Comparison of ENCODE assay signal across 1 cellular context in the genomic region with DNA sequence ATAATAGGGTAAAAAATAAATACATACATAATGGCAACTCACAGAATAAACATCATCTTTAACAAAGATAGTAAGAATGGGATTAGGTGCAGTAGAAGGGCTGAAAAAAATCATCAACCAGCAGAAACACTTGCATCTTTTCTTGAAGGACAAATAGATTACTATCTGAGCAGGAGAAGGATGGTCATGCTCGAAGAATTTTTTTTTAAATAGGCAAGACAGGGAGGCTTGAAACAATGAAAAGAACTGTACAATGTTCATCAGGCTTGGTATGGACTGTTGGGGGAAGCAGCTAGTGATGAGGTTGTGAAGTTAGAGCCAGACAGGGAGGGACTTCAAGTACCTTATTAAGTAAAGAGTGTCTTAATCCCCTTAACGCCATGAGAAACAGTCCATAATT.
TF ChIP-seq lines count a peak whose summit lies in the region.

No MANE protein-coding gene starts in this region.

TF ChIP-seq in SK-N-SH treated with all-trans-retinoic acid at 6 μM for 48 hours, 23 proteins besides CTCF, POLR2A, EP300 and RAD21 (continued from another document):
- TF ChIP-seq TOX (CRISPR knock-in tag; IDR thresholded peaks at IDR 0.05; ENCODE audit: borderline replicate concordance) (no peak), CSRNP3 (CRISPR knock-in tag; IDR thresholded peaks at IDR 0.05) (no peak), PPARA (CRISPR knock-in tag; IDR thresholded peaks at IDR 0.05; ENCODE audit: borderline replicate concordance) (no peak), SNAI2 (CRISPR knock-in tag; IDR thresholded peaks at IDR 0.05) (no peak), TCF4 (CRISPR knock-in tag; IDR thresholded peaks at IDR 0.05; ENCODE audit: borderline replicate concordance) (no peak), CREB5 (CRISPR knock-in tag; IDR thresholded peaks at IDR 0.05; ENCODE audit: low read depth) (no peak), ZNF565 (CRISPR knock-in tag; conservative IDR thresholded peaks at IDR 0.05; ENCODE audit: low read depth) (no peak), GLIS3 (CRISPR knock-in tag; IDR thresholded peaks at IDR 0.05) (no peak)
- TF ChIP-seq, protein P1, sequence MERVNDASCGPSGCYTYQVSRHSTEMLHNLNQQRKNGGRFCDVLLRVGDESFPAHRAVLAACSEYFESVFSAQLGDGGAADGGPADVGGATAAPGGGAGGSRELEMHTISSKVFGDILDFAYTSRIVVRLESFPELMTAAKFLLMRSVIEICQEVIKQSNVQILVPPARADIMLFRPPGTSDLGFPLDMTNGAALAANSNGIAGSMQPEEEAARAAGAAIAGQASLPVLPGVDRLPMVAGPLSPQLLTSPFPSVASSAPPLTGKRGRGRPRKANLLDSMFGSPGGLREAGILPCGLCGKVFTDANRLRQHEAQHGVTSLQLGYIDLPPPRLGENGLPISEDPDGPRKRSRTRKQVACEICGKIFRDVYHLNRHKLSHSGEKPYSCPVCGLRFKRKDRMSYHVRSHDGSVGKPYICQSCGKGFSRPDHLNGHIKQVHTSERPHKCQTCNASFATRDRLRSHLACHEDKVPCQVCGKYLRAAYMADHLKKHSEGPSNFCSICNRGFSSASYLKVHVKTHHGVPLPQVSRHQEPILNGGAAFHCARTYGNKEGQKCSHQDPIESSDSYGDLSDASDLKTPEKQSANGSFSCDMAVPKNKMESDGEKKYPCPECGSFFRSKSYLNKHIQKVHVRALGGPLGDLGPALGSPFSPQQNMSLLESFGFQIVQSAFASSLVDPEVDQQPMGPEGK (CRISPR knock-in tag; IDR thresholded peaks at IDR 0.05; ENCODE audit: borderline replicate concordance): no peak
